ENCODE assay signal across 35 cellular contexts in genomic region chrX:5674036-5674435, GRCh38.
"Had no signal": no experiment of that assay in that cellular context is flagged by ENCODE, and none has a peak within 500 bp of the region (broad histone marks: within the 10 kb centered on the region; RNA-seq: fewer than 3 reads in every experiment).

No MANE protein-coding gene starts in this region.

- H3K9me3 ChIP-seq: MG63 had no signal

- DNase-seq: Kasumi-1, MG63, MM.1S, MV-4-11, NCI-H1048, NCI-H1092, NCI-H1092 treated with DMSO at 0.1 percent for 48 hours, NCI-H1105, NCI-H1105 treated with DMSO at 0.1 percent for 48 hours, NCI-H1417, NCI-H1417 treated with DMSO at 0.1 percent for 48 hours, NCI-H1436, NCI-H1436 treated with DMSO at 0.1 percent for 48 hours, NCI-H146, NCI-H1694, NCI-H1694 treated with DMSO at 0.1 percent for 48 hours, NCI-H187, NCI-H187 treated with DMSO at 0.1 percent for 48 hours, NCI-H1930, NCI-H2029, NCI-H2029 treated with DMSO at 0.1 percent for 48 hours, NCI-H2081, NCI-H2081 treated with DMSO at 0.1 percent for 48 hours, NCI-H2107, NCI-H2171, NCI-H2171 treated with DMSO at 0.1 percent for 48 hours, NCI-H2227 treated with DMSO at 0.1 percent for 48 hours, NCI-H226, NCI-H345, NCI-H446, NCI-H446 treated with DMSO at 0.1 percent for 48 hours, NCI-H510A, NCI-H510A treated with DMSO at 0.1 percent for 48 hours, NCI-H524, NCI-H524 treated with DMSO at 0.1 percent for 48 hours had no signal

- H3K4me3 ChIP-seq: MG63 had no signal

- H3K36me3 ChIP-seq: MG63 had no signal

- H3K27me3 ChIP-seq: MG63 had no signal
